ENCODE assay signal across 28 cellular contexts in the genomic region with DNA sequence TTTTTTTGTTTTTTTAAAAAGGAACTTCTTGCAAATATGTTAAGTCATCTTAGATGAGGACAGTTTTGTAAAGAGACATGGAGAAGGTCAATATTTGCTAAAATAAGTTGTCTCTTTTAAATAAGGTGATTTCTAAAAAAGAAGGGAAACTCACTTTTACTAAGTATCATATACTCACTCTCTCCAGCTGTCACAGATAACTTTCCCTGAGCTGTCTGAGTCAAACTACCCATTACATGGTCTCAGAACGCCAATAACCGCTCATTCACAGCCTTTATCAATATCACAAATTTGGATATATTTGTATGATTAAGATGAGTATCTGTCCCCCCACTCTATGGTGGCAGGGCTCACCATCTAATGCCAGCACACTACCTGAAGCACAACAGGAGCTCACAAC. TPM values are rescaled to one million over a fixed set of nuclear protein-coding genes. Genes with fewer than 3 reads are reported as not detected.
"Had no signal": no experiment of that assay in that cellular context is flagged by ENCODE, and none has a peak within 500 bp of the region (broad histone marks: within the 10 kb centered on the region; RNA-seq: fewer than 3 reads in every experiment).

No MANE protein-coding gene starts in this region.

- H3K4me1 Mint-ChIP-seq: naive B cell, natural killer cell, nephron progenitor cell had no signal

- H3K9ac ChIP-seq: neural progenitor cell had no signal

- FAIRE-seq: pancreas, urothelium cell line had no signal

- H3K9me3 ChIP-seq: pancreas, prostate gland, tibial artery, upper lobe of right lung had no signal

- H2AFZ ChIP-seq: hepatocyte, neural progenitor cell had no signal

- H3K4me3 ChIP-seq: hepatocyte, left ventricle myocardium inferior, lung, neural progenitor cell, pancreas, prostate gland, skin epidermis, tibial artery, upper lobe of right lung had no signal

- H3K36me3 ChIP-seq: left ventricle myocardium inferior, neural progenitor cell, pancreas, prostate gland, tibial artery, upper lobe of right lung had no signal

- ATAC-seq: natural killer cell, pancreas, right cardiac atrium, sciatic nerve, upper lobe of right lung had no signal

- H3K27me3 ChIP-seq: hepatocyte, neural progenitor cell, pancreas, tibial artery, upper lobe of right lung had no signal

- H3K27ac ChIP-seq: hepatocyte, left ventricle myocardium inferior, neural progenitor cell, pancreas, prostate gland, skin epidermis, tibial artery, upper lobe of right lung had no signal

- H3K4me2 ChIP-seq: hepatocyte, neural progenitor cell had no signal

- H3K27ac Mint-ChIP-seq: mesothelial cell of epicardium; natural killer cell; nephron progenitor cell; neural progenitor cell; stimulated activated naive B cell treated with anti-CD40 and anti-IgM and Interleukin-4, amounts not matched to agents 10 μg/mL and 1 μg/mL and 100 μg/mL, for 72 hours; stimulated activated naive CD8-positive, alpha-beta T cell treated with anti-CD3 and anti-CD28 coated beads, Interleukin-15, Interleukin-2, amounts not matched to agents 100 ng/mL and 50 ng/mL, for 24 hours had no signal

- H3K4me1 ChIP-seq: left ventricle myocardium inferior, neural progenitor cell, pancreas, prostate gland, tibial artery, upper lobe of right lung had no signal

- H3K79me2 ChIP-seq: hepatocyte had no signal

- DNase-seq: islet precursor cell; left ventricle myocardium inferior; mesendoderm; naive B cell; natural killer cell; nephron progenitor cell; pancreas; posterior cingulate gyrus; retina; right cardiac atrium; stimulated activated CD4-positive, alpha-beta T cell treated with anti-CD3 and anti-CD28 coated beads, Interleukin-12 subunit alpha, Interleukin-12 subunit beta, amount 100 ng/mL, for 4 hours; stimulated activated CD4-positive, alpha-beta T cell treated with anti-CD3 and anti-CD28 coated beads, Interleukin-15, amount 100 ng/mL, for 24 hours; stimulated activated CD4-positive, alpha-beta T cell treated with anti-CD3 and anti-CD28 coated beads, Interleukin-2, amount 100 ng/mL, for 24 hours; stimulated activated CD4-positive, alpha-beta T cell treated with anti-CD3 and anti-CD28 coated beads, Interleukin-4, amount 100 ng/mL, for 1 hour; stimulated activated naive B cell treated with anti-CD40 and anti-IgM and Interleukin-4, amounts not matched to agents 10 μg/mL and 1 μg/mL and 100 μg/mL, for 72 hours; substantia nigra; tibial artery; trophoblast cell; upper lobe of right lung had no signal

- H3K4me3 Mint-ChIP-seq: mesothelial cell of epicardium; natural killer cell; nephron progenitor cell; neural progenitor cell; stimulated activated naive B cell treated with anti-CD40 and anti-IgM and Interleukin-4, amounts not matched to agents 10 μg/mL and 1 μg/mL and 100 μg/mL, for 72 hours; stimulated activated naive CD8-positive, alpha-beta T cell treated with anti-CD3 and anti-CD28 coated beads, Interleukin-15, Interleukin-2, amounts not matched to agents 100 ng/mL and 50 ng/mL, for 24 hours had no signal

RNA-seq across cellular contexts. Expression of gene IPCEF1, which starts 47.6 kb away (rescaled TPM):
- polyA plus RNA-seq: hepatocyte had no signal
